Comparison of ENCODE assay signal across 18 cellular contexts in the genomic region with DNA sequence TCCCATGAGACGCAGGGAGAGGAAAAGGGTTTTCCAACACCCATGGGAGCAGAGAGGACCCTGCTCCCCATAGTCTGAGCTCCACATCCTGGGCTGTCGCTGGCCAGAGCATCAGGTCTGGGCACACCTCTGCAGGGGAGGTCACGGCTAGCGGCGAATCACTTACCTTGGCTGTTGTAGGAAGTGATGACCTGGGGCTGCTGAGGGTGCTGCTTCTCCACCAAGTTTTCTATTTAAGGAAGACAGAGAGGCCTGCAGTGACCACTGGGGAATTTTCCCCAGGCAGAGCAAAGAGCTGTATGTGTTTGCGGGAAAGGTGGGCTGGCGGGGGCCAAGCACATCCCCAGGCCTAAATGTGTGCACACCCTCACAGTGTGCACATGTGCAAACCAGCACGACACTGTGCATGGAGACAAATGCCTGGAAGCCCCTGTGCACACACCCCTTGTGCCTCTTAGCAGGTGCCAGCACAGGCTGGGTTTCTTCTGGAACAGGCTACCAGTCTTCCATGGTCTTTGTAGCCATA. TPM values are rescaled to one million over a fixed set of nuclear protein-coding genes. Genes with fewer than 3 reads are reported as not detected.
"Had no signal": no experiment of that assay in that cellular context is flagged by ENCODE, and none has a peak within 500 bp of the region (broad histone marks: within the 10 kb centered on the region; RNA-seq: fewer than 3 reads in every experiment).

No MANE protein-coding gene starts in this region.

- ATAC-seq: esophagus mucosa; heart left ventricle; lower lobe of right lung; natural killer cell treated with Interleukin-12 subunit alpha and Interleukin-12 subunit beta and Interleukin-15 and Interleukin-18, amount 100 ng/mL, for 72 hours had no signal

- H3K9me3 ChIP-seq: colonic mucosa, heart left ventricle, lower lobe of right lung, sigmoid colon, uterus had no signal

- H3K27me3 ChIP-seq: colonic mucosa, heart left ventricle, sigmoid colon, uterus had no signal

- H3K36me3 Mint-ChIP-seq: memory B cell; natural killer cell treated with Interleukin-12 subunit alpha and Interleukin-12 subunit beta and Interleukin-15 and Interleukin-18, amount 100 ng/mL, for 72 hours; type B pancreatic cell had no signal

- H3K4me1 ChIP-seq: colonic mucosa, lower lobe of right lung, uterus had no signal

- DNase-seq: colonic mucosa; effector CD8-positive, alpha-beta T cell; hippocampal formation; kidney glomerular epithelial cell; lower lobe of right lung; midbrain; sigmoid colon; stimulated activated CD4-positive, alpha-beta T cell treated with anti-CD3 and anti-CD28 coated beads, Interleukin-12 subunit alpha, Interleukin-12 subunit beta, amount 100 ng/mL, for 4 hours; stimulated activated naive CD4-positive, alpha-beta T cell; uterus had no signal

- H3K4me3 Mint-ChIP-seq: memory B cell; natural killer cell treated with Interleukin-12 subunit alpha and Interleukin-12 subunit beta and Interleukin-15 and Interleukin-18, amount 100 ng/mL, for 72 hours; type B pancreatic cell had no signal

- H3K27ac Mint-ChIP-seq: memory B cell; natural killer cell treated with Interleukin-12 subunit alpha and Interleukin-12 subunit beta and Interleukin-15 and Interleukin-18, amount 100 ng/mL, for 72 hours; type B pancreatic cell had no signal

- H3K4me3 ChIP-seq: colonic mucosa, heart left ventricle, lower lobe of right lung, sigmoid colon, skin epidermis, uterus had no signal

- H3K27ac ChIP-seq: colonic mucosa, lower lobe of right lung, sigmoid colon, skin epidermis, uterus had no signal

- H3K9me3 Mint-ChIP-seq: memory B cell; natural killer cell treated with Interleukin-12 subunit alpha and Interleukin-12 subunit beta and Interleukin-15 and Interleukin-18, amount 100 ng/mL, for 72 hours had no signal

- H3K4me1 Mint-ChIP-seq: memory B cell had no signal

- H3K36me3 ChIP-seq: colonic mucosa, lower lobe of right lung, uterus had no signal

RNA-seq across cellular contexts. Expression of a gene that starts 7.6 kb away (rescaled TPM):
- total RNA-seq: dermis microvascular lymphatic vessel endothelial cell; esophagus mucosa; natural killer cell treated with Interleukin-12 subunit alpha and Interleukin-12 subunit beta and Interleukin-15 and Interleukin-18, amount 100 ng/mL, for 72 hours; pulmonary artery endothelial cell had no signal
